Comparison of ENCODE assay signal across 10 cellular contexts in genomic region chr1:241849345-241849695, GRCh38. TPM values are rescaled to one million over a fixed set of nuclear protein-coding genes. Genes with fewer than 3 reads are reported as not detected.
DNase-seq lines count a peak whose midpoint lies in the region; ATAC-seq, FAIRE-seq and TF ChIP-seq lines count a peak whose summit lies in the region.
"Had no signal": no experiment of that assay in that cellular context is flagged by ENCODE, and none has a peak within 500 bp of the region (broad histone marks: within the 10 kb centered on the region; RNA-seq: fewer than 3 reads in every experiment).

No MANE protein-coding gene starts in this region.

- H3K4me3 ChIP-seq in CD8-positive, alpha-beta memory T cell (ENCODE audit: low read length), result no peak overlapping the region
- peak overlapping the region; percentile 86 for H3K4me3 ChIP-seq in kidney epithelial cell (ENCODE audit: low read depth, low read length)

- H3K27me3 ChIP-seq in CD8-positive, alpha-beta memory T cell (ENCODE audit: insufficient read depth, low read length, poor library complexity, severe bottlenecking), result no peaks in the 10 kb centered on the region
- H3K27me3 ChIP-seq in kidney epithelial cell (ENCODE audit: control insufficient read depth, insufficient read depth, low read length), result no peaks in the 10 kb centered on the region
- H3K27me3 ChIP-seq: heart left ventricle, right atrium auricular region had no signal

- peak overlapping the region in 6 of 7 donors; percentile 49 to 100 (median 96) for H3K4me3 Mint-ChIP-seq in CD8-positive, alpha-beta memory T cell
- H3K4me3 Mint-ChIP-seq in WTC11, result peak overlapping the region; percentile 98

- POLR2A ChIA-PET in CD8-positive, alpha-beta memory T cell (lab: Charles Lee), result no interaction called here
- POLR2A ChIA-PET in HEK293T (lab: Yijun Ruan, JAX) (interaction anchor here (0.6 to 1.9 kb wide), 3 partner anchors 11 to 222 kb away, joined by 3 to 6 read pairs (median 3); no protein-coding TSS in a partner anchor), WTC11 (lab: Charles Lee) (no interaction called here)

- CTCF ChIA-PET in CD8-positive, alpha-beta memory T cell (lab: Charles Lee), result no interaction called here
- CTCF ChIA-PET in HEK293T (lab: Yijun Ruan, JAX) (no interaction called here), WTC11 (lab: Charles Lee) (interaction anchor here (1.7 kb wide), 1 partner anchor 238 kb away, joined by 5 read pairs; no protein-coding TSS in a partner anchor)

- DNase-seq in CD8-positive, alpha-beta memory T cell, result no peak
- DNase-seq in HEK293T (ENCODE audit: extremely low spot score) (no peak), WTC11 (ENCODE audit: low spot score) (no peak), kidney epithelial cell (ENCODE audit: low read depth) (no peak), urothelium cell line (ENCODE audit: low spot score) (no peak)
- no peak for DNase-seq in stimulated activated naive CD4-positive, alpha-beta T cell (lab: John Stamatoyannopoulos, UW)
- DNase-seq: heart left ventricle had no signal

- H3K27me3 Mint-ChIP-seq in CD8-positive, alpha-beta memory T cell, result peaks cover 0 to 4% of the 10 kb centered on the region in 2 donors
- H3K27me3 Mint-ChIP-seq in WTC11 (ENCODE audit: low read depth), result no peaks in the 10 kb centered on the region

- peaks cover 0 to 6% (median 0%) of the 10 kb centered on the region in 3 donors for H3K36me3 Mint-ChIP-seq in CD8-positive, alpha-beta memory T cell
- peaks cover 36% of the 10 kb centered on the region for H3K36me3 Mint-ChIP-seq in WTC11

- no peak for FAIRE-seq in urothelium cell line (lab: Jason Lieb, UNC)

- no peaks in the 10 kb centered on the region for H3K36me3 ChIP-seq in CD8-positive, alpha-beta memory T cell (ENCODE audit: insufficient read depth, low read length)
- H3K36me3 ChIP-seq in kidney epithelial cell (ENCODE audit: control insufficient read depth, insufficient read depth, low read length), result no peaks in the 10 kb centered on the region
- H3K36me3 ChIP-seq: heart left ventricle, right atrium auricular region had no signal

- no peaks in the 10 kb centered on the region for H3K9me3 Mint-ChIP-seq in CD8-positive, alpha-beta memory T cell
- no peaks in the 10 kb centered on the region for H3K9me3 Mint-ChIP-seq in WTC11

- H3K4me1 ChIP-seq in CD8-positive, alpha-beta memory T cell (ENCODE audit: insufficient read depth, low read length), result peaks cover 9% of the 10 kb centered on the region

- ATAC-seq in WTC11 (no peak), HG02870 (IDR thresholded peaks at IDR 0.05; ENCODE audit: unreplicated experiment) (no peak), HG03139 (IDR thresholded peaks at IDR 0.05; ENCODE audit: unreplicated experiment) (no peak)
- ATAC-seq: heart left ventricle had no signal

- H3K27ac ChIP-seq in CD8-positive, alpha-beta memory T cell (ENCODE audit: low read depth, low read length), result peak overlapping the region; percentile 97
- H3K27ac ChIP-seq: heart left ventricle, right atrium auricular region had no signal

- H3K27ac Mint-ChIP-seq in CD8-positive, alpha-beta memory T cell, result peak overlapping the region in 3 of 8 donors; percentile 48 to 99 (median 96)
- peak overlapping the region; percentile 99 for H3K27ac Mint-ChIP-seq in WTC11

- TF ChIP-seq CTCF in WTC11 (IDR thresholded peaks at IDR 0.05) (no peak), kidney epithelial cell (IDR thresholded peaks at IDR 0.05; ENCODE audit: insufficient read depth, low read length, poor library complexity, severe bottlenecking) (no peak)

- no peaks in the 10 kb centered on the region for H3K9me3 ChIP-seq in CD8-positive, alpha-beta memory T cell (ENCODE audit: low read length)
- H3K9me3 ChIP-seq: heart left ventricle, right atrium auricular region had no signal

- H3K4me1 Mint-ChIP-seq in CD8-positive, alpha-beta memory T cell, result peaks cover 16 to 22% (median 21%) of the 10 kb centered on the region in 3 donors
- peaks cover 19% of the 10 kb centered on the region for H3K4me1 Mint-ChIP-seq in WTC11

TF ChIP-seq in HEK293T, 16 proteins besides CTCF, POLR2A, EP300 and RAD21:
- no peak for TF ChIP-seq HDGF (IDR thresholded peaks at IDR 0.05; ENCODE audit: borderline replicate concordance)
- 0 out of 2 replicates have a peak, but pooled peaks have one; percentile 11 for TF ChIP-seq PKNOX1 (IDR thresholded peaks at IDR 0.05)
- TF ChIP-seq FOXM1 (IDR thresholded peaks at IDR 0.05; ENCODE audit: borderline replicate concordance), result no peak
- no peak for TF ChIP-seq TARDBP (IDR thresholded peaks at IDR 0.05)
- no peak for TF ChIP-seq L3MBTL2 (conservative IDR thresholded peaks at IDR 0.05)

TF ChIP-seq in WTC11, 78 proteins besides CTCF, POLR2A, EP300 and RAD21:
- TF ChIP-seq E2F1 (CRISPR knock-in tag; IDR thresholded peaks at IDR 0.05) (no peak), ZNF263 (CRISPR knock-in tag; IDR thresholded peaks at IDR 0.05; ENCODE audit: low read depth) (no peak), NFE2L1 (CRISPR knock-in tag; IDR thresholded peaks at IDR 0.05) (no peak), CREB1 (CRISPR knock-in tag; IDR thresholded peaks at IDR 0.05) (no peak), PRRX2 (CRISPR knock-in tag; IDR thresholded peaks at IDR 0.05) (no peak), FOXP4 (CRISPR knock-in tag; IDR thresholded peaks at IDR 0.05) (no peak), CBFB (CRISPR knock-in tag; IDR thresholded peaks at IDR 0.05; ENCODE audit: low read depth) (no peak), SMAD4 (CRISPR knock-in tag; IDR thresholded peaks at IDR 0.05) (no peak), ZNF671 (CRISPR knock-in tag; IDR thresholded peaks at IDR 0.05) (no peak), FOXK1 (CRISPR knock-in tag; IDR thresholded peaks at IDR 0.05) (no peak), RORB (CRISPR knock-in tag; IDR thresholded peaks at IDR 0.05) (no peak), ZMAT4 (CRISPR knock-in tag; IDR thresholded peaks at IDR 0.05) (no peak)

RNA-seq across cellular contexts. Expression of gene EXO1, which starts 1.3 kb away (rescaled TPM):
- total RNA-seq in CD8-positive, alpha-beta memory T cell, result 10 to 100 TPM; 65.8 to 76.1 TPM
- polyA plus RNA-seq in CD8-positive, alpha-beta memory T cell, result 0.49 TPM
- 28.2 to 36.5 TPM (median 31.7 TPM) in 3 replicates for total RNA-seq in WTC11 (2021)
- total RNA-seq in kidney epithelial cell, result 3.2 and 4.4 TPM in 2 replicates
